8 cellular contexts compared by ENCODE assay signal in the genomic region with DNA sequence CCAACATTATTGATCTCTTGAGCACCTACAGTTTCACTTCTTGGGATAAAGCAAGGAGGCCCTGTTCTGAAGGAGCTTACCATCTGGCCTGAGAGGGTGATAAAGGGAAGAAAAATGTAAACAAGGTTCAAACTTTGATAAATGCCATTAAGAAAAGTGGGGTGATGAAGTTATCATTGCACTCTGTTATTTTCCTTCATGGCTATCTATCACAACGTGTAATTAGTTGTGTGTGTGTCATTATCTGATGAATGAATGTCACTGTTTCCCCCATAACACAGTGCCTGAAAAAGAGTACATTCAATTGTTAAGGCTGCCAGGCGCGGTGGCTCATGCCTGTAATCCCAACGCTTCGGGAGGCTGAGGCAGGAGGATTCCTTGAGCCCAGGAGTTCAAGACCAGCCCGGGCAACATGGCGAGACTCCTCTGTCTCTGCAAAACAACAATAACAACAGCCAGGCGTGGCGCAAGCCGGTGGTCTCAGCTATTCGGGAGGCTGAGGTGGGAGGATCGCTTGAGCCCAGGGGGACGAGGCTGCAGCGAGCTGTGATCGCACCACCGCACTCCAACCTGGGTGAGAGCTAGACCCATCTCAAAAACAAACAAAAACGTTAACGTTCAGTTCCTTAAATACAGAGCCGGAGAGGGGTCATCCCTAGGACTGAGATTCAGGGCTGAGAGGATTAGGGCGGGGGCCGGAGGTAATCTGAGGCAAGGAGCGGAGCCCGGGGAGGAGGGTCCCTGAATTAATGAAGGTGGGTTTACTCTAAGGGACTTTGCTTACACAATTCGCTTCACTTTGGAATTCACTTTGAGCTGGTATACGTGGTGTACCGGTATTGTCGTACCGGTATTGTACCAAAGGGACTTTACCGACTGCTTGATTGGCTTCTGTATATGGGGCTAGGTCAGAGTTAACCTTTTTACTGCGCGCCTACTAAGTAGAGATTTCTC. TPM values are rescaled to one million over a fixed set of nuclear protein-coding genes. Genes with fewer than 3 reads are reported as not detected.
DNase-seq lines count a peak whose midpoint lies in the region; ATAC-seq and TF ChIP-seq lines count a peak whose summit lies in the region.

No MANE protein-coding gene starts in this region.

- no peaks in the 10 kb centered on the region for H3K27me3 Mint-ChIP-seq in activated T-cell treated with anti-CD3 and anti-CD28 coated beads, Interleukin-2, amount 50 U/mL, for 72 hours (ENCODE audit: low read depth)

- peak overlapping the region; percentile 98 to 99 for H3K4me3 Mint-ChIP-seq in activated T-cell treated with anti-CD3 and anti-CD28 coated beads, Interleukin-2, amount 50 U/mL, for 72 hours

- H3K4me3 ChIP-seq in adrenal gland (peak overlapping the region; percentile 50 to 94 (median 66)), lower leg skin (ENCODE audit: low read depth, poor library complexity, severe bottlenecking) (peak overlapping the region; percentile 83), transverse colon (peak overlapping the region; percentile 61 to 92 (median 79))

- H3K27me3 ChIP-seq in adrenal gland: no peaks in the 10 kb centered on the region
- H3K27me3 ChIP-seq in transverse colon: no peaks in the 10 kb centered on the region

- peak overlapping the region; percentile 96 for H3K27ac Mint-ChIP-seq in activated T-cell treated with anti-CD3 and anti-CD28 coated beads, Interleukin-2, amount 50 U/mL, for 72 hours

- peaks cover 20 to 27% of the 10 kb centered on the region in 2 donors for H3K4me1 ChIP-seq in adrenal gland (replicated peaks in 1 of 2)
- H3K4me1 ChIP-seq in transverse colon: peaks cover 7 to 16% (median 13%) of the 10 kb centered on the region in 4 donors

- H3K9me3 ChIP-seq in adrenal gland (replicated peaks in 1 of 3): no peaks in the 10 kb centered on the region
- H3K9me3 ChIP-seq in transverse colon: no peaks in the 10 kb centered on the region

- in situ Hi-C loops in transverse colon (cut with MboI; ENCODE audit: low pct_ligation_motif_present in 1 of 4, low pct_unique_long_range_greater_than_20kb in 1 of 4, low sequenced_read_pairs in 3 of 4): no loop called here

- H3K36me3 ChIP-seq in adrenal gland (replicated peaks in 1 of 2): peaks cover 0 to 36% of the 10 kb centered on the region in 2 donors
- no peaks in the 10 kb centered on the region for H3K36me3 ChIP-seq in transverse colon

- intact Hi-C loops in adrenal gland (cut with DNase I): no loop called here
- intact Hi-C loops in lower leg skin (cut with DNase I; ENCODE audit: low total_unique reads): no loop called here
- intact Hi-C loops in transverse colon (cut with DNase I; ENCODE audit: low total_unique reads): no loop called here

- H3K9me3 Mint-ChIP-seq in activated T-cell treated with anti-CD3 and anti-CD28 coated beads, Interleukin-2, amount 50 U/mL, for 72 hours: no peaks in the 10 kb centered on the region

- no peak for TF ChIP-seq CTCF in adrenal gland (IDR thresholded peaks at IDR 0.05)
- no peak for TF ChIP-seq CTCF in lower leg skin (IDR thresholded peaks at IDR 0.05)
- TF ChIP-seq CTCF in transverse colon (IDR thresholded peaks at IDR 0.05): no peak

- H3K4me1 Mint-ChIP-seq in activated T-cell treated with anti-CD3 and anti-CD28 coated beads, Interleukin-2, amount 50 U/mL, for 72 hours (ENCODE audit: low read depth): peaks cover 67% of the 10 kb centered on the region

- no peak for DNase-seq in activated T-cell treated with anti-CD3 and anti-CD28 coated beads, Interleukin-2, amount 50 U/mL, for 72 hours
- no peak for DNase-seq in activated T-cell treated with anti-CD3 and anti-CD28 coated beads, Interleukin-2, amount 50 U/mL, for 1 hour
- DNase-seq in adrenal gland: no peak
- peak in 1 of 2 donors; percentile 82 for DNase-seq in lower leg skin (ENCODE audit: low spot score in 2 of 2)
- DNase-seq in transverse colon: no peak
- DNase-seq in SHP77 treated with DMSO at 0.1 percent for 48 hours (lab: John Stamatoyannopoulos, UW): no peak
- DNase-seq in NCI-H1048 (lab: John Stamatoyannopoulos, UW): no peak

- WGBS in adrenal gland, 4 donors: 46 to 52% (median 49%) methylated on average over 29 to 31 of the region's 31 CpGs
- 47 to 49% methylated on average over 31 of the region's 31 CpGs for WGBS in lower leg skin, 2 donors
- WGBS in transverse colon (ENCODE audit: low coverage in 1 of 2), 2 donors: 37 to 41% methylated on average over 3 to 30 of the region's 31 CpGs

- no peak for ATAC-seq in activated T-cell treated with anti-CD3 and anti-CD28 coated beads, Interleukin-2, amount 50 U/mL, for 72 hours (replicated peaks in 1 of 2)
- no peak for ATAC-seq in HG03460 (IDR thresholded peaks at IDR 0.05; ENCODE audit: unreplicated experiment)

- no peak for TF ChIP-seq EP300 in transverse colon (IDR thresholded peaks at IDR 0.05; ENCODE audit: low read depth)

- peaks cover 4 to 20% of the 10 kb centered on the region in 2 donors for H3K36me3 Mint-ChIP-seq in activated T-cell treated with anti-CD3 and anti-CD28 coated beads, Interleukin-2, amount 50 U/mL, for 72 hours (ENCODE audit: insufficient read depth in 2 of 2)

- TF ChIP-seq POLR2A in adrenal gland (IDR thresholded peaks at IDR 0.05) (no peak), lower leg skin (IDR thresholded peaks at IDR 0.05) (no peak), transverse colon (IDR thresholded peaks at IDR 0.05) (no peak)

- H3K27ac ChIP-seq in adrenal gland: peak overlapping the region in 3 of 5 donors; percentile 77 to 87 (median 79)
- peak overlapping the region; percentile 82 to 88 (median 84) for H3K27ac ChIP-seq in transverse colon

RNA-seq across cellular contexts. Expression of gene NHP2, which starts 0.9 kb away (rescaled TPM):
- total RNA-seq in activated T-cell treated with anti-CD3 and anti-CD28 coated beads, Interleukin-2, amount 50 U/mL, for 72 hours: 100 to 1,000 TPM; 112 to 122 TPM
- total RNA-seq in adrenal gland (100 to 1,000 TPM in 6 of 8 donors, 10 to 100 TPM in 2; 70.6 to 269 (median 133) TPM), lower leg skin (100 to 1,000 TPM; 169 to 210 (median 199) TPM), transverse colon (100 to 1,000 TPM in 2 of 4 donors, 10 to 100 TPM in 2; 28.1 to 116 (median 96.7) TPM)
- polyA plus RNA-seq in adrenal gland: 100 to 1,000 TPM in 1 of 3 donors, 10 to 100 TPM in 2; 65.2 to 106 (median 68.6) TPM

RNA-seq across cellular contexts. Expression of gene RMND5B, which starts 22.0 kb away (rescaled TPM):
- total RNA-seq in activated T-cell treated with anti-CD3 and anti-CD28 coated beads, Interleukin-2, amount 50 U/mL, for 72 hours: 10 to 100 TPM; 21.5 to 24.5 TPM
- total RNA-seq in adrenal gland (10 to 100 TPM; 34.8 to 51.4 (median 40.3) TPM), lower leg skin (10 to 100 TPM; 47.4 to 83.2 (median 56.2) TPM), transverse colon (100 to 1,000 TPM in 1 of 4 donors, 10 to 100 TPM in 3; 36.7 to 149 (median 37.8) TPM)
- 10 to 100 TPM; 28.1 to 36.7 (median 35.5) TPM for polyA plus RNA-seq in adrenal gland

RNA-seq across cellular contexts. Expression of gene GMCL2, which starts 34.4 kb away (rescaled TPM):
- not detected for total RNA-seq in activated T-cell treated with anti-CD3 and anti-CD28 coated beads, Interleukin-2, amount 50 U/mL, for 72 hours
- total RNA-seq in adrenal gland (not detected), lower leg skin (not detected), transverse colon (not detected)
- polyA plus RNA-seq in adrenal gland: not detected

RNA-seq across cellular contexts. Expression of gene N4BP3, which starts 39.4 kb away (rescaled TPM):
- total RNA-seq in activated T-cell treated with anti-CD3 and anti-CD28 coated beads, Interleukin-2, amount 50 U/mL, for 72 hours: 1 to 10 TPM; 5.6 to 6.0 TPM
- total RNA-seq in adrenal gland (1 to 10 TPM in 3 of 8 donors, under 1 TPM in 5; 0.39 to 1.8 (median 0.87) TPM), lower leg skin (10 to 100 TPM; 17.6 to 26.3 (median 19.1) TPM), transverse colon (1 to 10 TPM in 2 of 4 donors, under 1 TPM in 2; 0.55 to 2.6 (median 1.2) TPM)
- polyA plus RNA-seq in adrenal gland: 1 to 10 TPM in 1 of 3 donors, under 1 TPM in 2; 0.31 to 2.6 (median 0.88) TPM

RNA-seq across cellular contexts. Expression of gene HNRNPAB, which starts 51.6 kb away (rescaled TPM):
- total RNA-seq in activated T-cell treated with anti-CD3 and anti-CD28 coated beads, Interleukin-2, amount 50 U/mL, for 72 hours: 100 to 1,000 TPM; 196 to 232 TPM
- total RNA-seq in adrenal gland (100 to 1,000 TPM in 7 of 8 donors, 10 to 100 TPM in 1; 96.3 to 265 (median 117) TPM), lower leg skin (100 to 1,000 TPM in 2 of 4 donors, 10 to 100 TPM in 2; 76.4 to 124 (median 102) TPM), transverse colon (100 to 1,000 TPM; 115 to 199 (median 169) TPM)
- polyA plus RNA-seq in adrenal gland: 100 to 1,000 TPM; 112 to 195 (median 146) TPM
